ENCODE assay signal across 10 cellular contexts in the genomic region with DNA sequence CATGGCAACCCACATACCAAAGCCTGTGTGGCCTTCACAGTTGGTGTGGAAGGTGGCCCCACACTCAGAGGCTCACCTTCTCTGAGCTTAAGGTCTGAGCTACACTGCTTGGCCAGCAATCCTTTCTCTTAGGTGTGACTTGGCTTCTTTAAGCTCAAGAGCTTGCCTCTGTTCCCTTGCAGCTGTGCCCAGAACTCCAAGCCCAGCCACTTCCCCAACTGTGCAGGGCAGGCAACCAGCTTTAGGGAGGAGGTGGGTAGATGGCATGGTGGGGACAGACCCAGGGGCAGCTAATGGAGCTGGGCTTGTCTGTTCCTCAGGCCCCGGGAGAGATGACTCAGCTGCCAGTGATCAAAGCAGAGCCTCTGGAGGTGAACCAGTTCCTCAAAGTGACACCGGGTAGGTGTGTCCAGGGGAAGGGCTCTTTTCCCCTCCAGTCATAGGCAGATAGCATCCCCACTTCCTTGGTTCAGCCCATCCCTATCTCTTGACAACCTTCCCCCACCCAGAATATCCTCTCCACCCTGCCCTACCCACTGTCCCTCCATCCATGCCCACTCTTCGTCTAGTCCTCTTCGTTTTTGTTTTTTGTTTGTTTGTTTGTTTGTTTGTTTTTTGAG. TPM values are rescaled to one million over a fixed set of nuclear protein-coding genes. Genes with fewer than 3 reads are reported as not detected.
DNase-seq lines count a peak whose midpoint lies in the region; ATAC-seq and TF ChIP-seq lines count a peak whose summit lies in the region.
"Had no signal": no experiment of that assay in that cellular context is flagged by ENCODE, and none has a peak within 500 bp of the region (broad histone marks: within the 10 kb centered on the region; RNA-seq: fewer than 3 reads in every experiment).

No MANE protein-coding gene starts in this region.

- no peaks in the 10 kb centered on the region for H3K9me3 ChIP-seq in neutrophil

- no peaks in the 10 kb centered on the region for H3K27me3 ChIP-seq in neutrophil

- intact Hi-C loops in head of caudate nucleus (cut with DNase I): loop anchor here (2.0 kb wide), 1 partner anchor 71 kb away; no protein-coding TSS in a partner anchor

- peak overlapping the region; percentile 79 for H3K27ac ChIP-seq in neutrophil
- H3K27ac ChIP-seq: epithelial cell of prostate had no signal

- ATAC-seq in HG02885 (IDR thresholded peaks at IDR 0.05; ENCODE audit: poor library complexity, unreplicated experiment) (peak; percentile 60), omental fat pad (ENCODE audit: low FRiP score) (no peak)

- TF ChIP-seq CTCF in neutrophil (IDR thresholded peaks at IDR 0.05): peak; percentile 11
- TF ChIP-seq CTCF in omental fat pad (IDR thresholded peaks at IDR 0.05): no peak

- H3K36me3 ChIP-seq in neutrophil: no peaks in the 10 kb centered on the region

- peak overlapping the region in 1 of 2 experiments; percentile 14 for H3K4me3 ChIP-seq in neutrophil (ENCODE audit: low read depth in 1 of 2, low read length in 1 of 2)

- DNase-seq in SIG-M5 treated with dmso at 0.1 percent for 504 hours (lab: John Stamatoyannopoulos, UW; ENCODE audit: unreplicated experiment) (peak; percentile 43), SIG-M5 (lab: John Stamatoyannopoulos, UW) (no peak), RPMI8226 (peak; percentile 46), T1000 (lab: John Stamatoyannopoulos, UW) (no peak), head of caudate nucleus (no peak), omental fat pad (ENCODE audit: low spot score) (no peak)
- DNase-seq: 8988T had no signal

- H3K4me1 ChIP-seq in neutrophil (ENCODE audit: control insufficient read depth in 1 of 2, insufficient read depth in 1 of 2, low read depth in 1 of 2, low read length in 1 of 2): peaks cover 18 to 21% of the 10 kb centered on the region in 2 experiments

RNA-seq across cellular contexts. Expression of a gene that starts 32.3 kb away (rescaled TPM):
- 1 to 10 TPM in 3 of 4 donors, under 1 TPM in 1; 0.94 to 8.7 (median 2.8) TPM for total RNA-seq in omental fat pad

RNA-seq across cellular contexts. Expression of a gene that starts 37.5 kb away (rescaled TPM):
- total RNA-seq in omental fat pad: 10 to 100 TPM; 29.2 to 79.4 (median 63.3) TPM

Comparison
In these comparisons a context has a peak if more than half of its experiments do, and no peak if none do; other contexts are left out.
1. DNase-seq: peak in SIG-M5 treated with dmso at 0.1 percent for 504 hours (single experiment) and RPMI8226 (single experiment); none in SIG-M5 (single experiment), T1000 (single experiment), head of caudate nucleus (0 of 42) and omental fat pad (single experiment).